39 cellular contexts compared by ENCODE assay signal in genomic region chr2:140744379-140744778, GRCh38.
"Had no signal": no experiment of that assay in that cellular context is flagged by ENCODE, and none has a peak within 500 bp of the region (broad histone marks: within the 10 kb centered on the region; RNA-seq: fewer than 3 reads in every experiment).

No MANE protein-coding gene starts in this region.

- H3K9me3 ChIP-seq: adrenal gland, ascending aorta, body of pancreas, breast epithelium had no signal

- H3K4me1 Mint-ChIP-seq: activated naive CD4-positive, alpha-beta T cell treated with anti-CD3 and anti-CD28 coated beads, Interleukin-2, amount 10 ng/mL, durations not matched to agents 7 days and 5 days; activated naive CD4-positive, alpha-beta T cell treated with anti-CD3 and anti-CD28 coated beads, Interleukin-2, amount 50 U/mL, for 24 hours; activated naive CD8-positive, alpha-beta T cell treated with anti-CD3 and anti-CD28 coated beads for 36 hours; activated naive CD8-positive, alpha-beta T cell treated with anti-CD3 and anti-CD28 coated beads, Interleukin-2, amount 10 ng/mL, durations not matched to agents 7 days and 5 days; activated naive CD8-positive, alpha-beta T cell treated with anti-CD3 and anti-CD28 coated beads, Interleukin-2, amount 50 U/mL, for 24 hours; activated T-helper 17 cell treated with anti-CD3 and anti-CD28 coated beads, Interleukin-2, amount 50 U/mL, for 72 hours; central memory CD8-positive, alpha-beta T cell had no signal

- H3K4me3 Mint-ChIP-seq: activated naive CD4-positive, alpha-beta T cell treated with anti-CD3 and anti-CD28 coated beads for 36 hours; activated naive CD4-positive, alpha-beta T cell treated with anti-CD3 and anti-CD28 coated beads, Interleukin-2, amount 10 ng/mL, durations not matched to agents 7 days and 5 days; activated naive CD4-positive, alpha-beta T cell treated with anti-CD3 and anti-CD28 coated beads, Interleukin-2, amount 50 U/mL, for 24 hours; activated naive CD8-positive, alpha-beta T cell; activated naive CD8-positive, alpha-beta T cell treated with anti-CD3 and anti-CD28 coated beads for 36 hours; activated naive CD8-positive, alpha-beta T cell treated with anti-CD3 and anti-CD28 coated beads, Interleukin-2, amount 10 ng/mL, durations not matched to agents 7 days and 5 days; activated naive CD8-positive, alpha-beta T cell treated with anti-CD3 and anti-CD28 coated beads, Interleukin-2, amount 50 U/mL, for 24 hours; activated T-cell treated with anti-CD3 and anti-CD28 coated beads, Interleukin-2, amount 50 U/mL, for 24 hours; activated T-cell treated with anti-CD3 and anti-CD28 coated beads, Interleukin-2, amount 50 U/mL, for 4 hours; activated T-cell treated with anti-CD3 and anti-CD28 coated beads, Interleukin-2, amount 50 U/mL, for 72 hours; activated T-helper 1 cell treated with anti-CD3 and anti-CD28 coated beads, Interleukin-12 subunit alpha, Interleukin-12 subunit beta, Interleukin-2, Interleukin-4 antibody, amounts not matched to agents 30 ng/mL and 10 ng/mL and 1 ng/mL, durations not matched to agents 14 hours and 24 hours and 36 hours; activated T-helper 17 cell treated with anti-CD3 and anti-CD28 coated beads, Interleukin-2, amount 50 U/mL, for 72 hours; brain; central memory CD8-positive, alpha-beta T cell had no signal

- H3K27ac ChIP-seq: adrenal gland, ascending aorta, body of pancreas, brain microvascular endothelial cell, breast epithelium, cardiac muscle cell had no signal

- FAIRE-seq: astrocyte, bronchial epithelial cell had no signal

- H3K27ac Mint-ChIP-seq: activated naive CD4-positive, alpha-beta T cell treated with anti-CD3 and anti-CD28 coated beads for 36 hours; activated naive CD4-positive, alpha-beta T cell treated with anti-CD3 and anti-CD28 coated beads, Interleukin-2, amount 10 ng/mL, durations not matched to agents 7 days and 5 days; activated naive CD4-positive, alpha-beta T cell treated with anti-CD3 and anti-CD28 coated beads, Interleukin-2, amount 50 U/mL, for 24 hours; activated naive CD4-positive, alpha-beta T cell treated with anti-CD3 and anti-CD28 coated beads, Interleukin-2, amount 50 U/mL, for 72 hours; activated naive CD8-positive, alpha-beta T cell; activated naive CD8-positive, alpha-beta T cell treated with anti-CD3 and anti-CD28 coated beads for 36 hours; activated naive CD8-positive, alpha-beta T cell treated with anti-CD3 and anti-CD28 coated beads, Interleukin-2, amount 10 ng/mL, durations not matched to agents 7 days and 5 days; activated naive CD8-positive, alpha-beta T cell treated with anti-CD3 and anti-CD28 coated beads, Interleukin-2, amount 50 U/mL, for 24 hours; activated T-cell treated with anti-CD3 and anti-CD28 coated beads, Interleukin-2, amount 50 U/mL, for 24 hours; activated T-cell treated with anti-CD3 and anti-CD28 coated beads, Interleukin-2, amount 50 U/mL, for 72 hours; activated T-helper 1 cell treated with anti-CD3 and anti-CD28 coated beads, Interleukin-12 subunit alpha, Interleukin-12 subunit beta, Interleukin-2, Interleukin-4 antibody, amounts not matched to agents 30 ng/mL and 10 ng/mL and 1 ng/mL, durations not matched to agents 14 hours and 24 hours and 36 hours; activated T-helper 17 cell treated with anti-CD3 and anti-CD28 coated beads, Interleukin-2, amount 50 U/mL, for 72 hours; activated T-helper 2 cell treated with anti-CD3 and anti-CD28 coated beads, Interferon-gamma antibody, Interleukin-2, Interleukin-4, amounts not matched to agents 10 μg/mL and 5 μg/mL and 100 μg/mL, durations not matched to agents 14 hours and 24 hours and 36 hours had no signal

- DNase-seq: activated effector memory CD4-positive, alpha-beta T cell treated with anti-CD3 and anti-CD28 coated beads, Interleukin-2, amount 50 U/mL, for 16 hours; activated effector memory CD4-positive, alpha-beta T cell treated with Interleukin-2 at 50 U/mL for 16 hours; activated gamma-delta T cell; activated gamma-delta T cell treated with Interleukin-2 at 50 U/mL for 16 hours; activated naive CD4-positive, alpha-beta T cell; activated naive CD4-positive, alpha-beta T cell treated with anti-CD3 and anti-CD28 coated beads for 36 hours; activated naive CD4-positive, alpha-beta T cell treated with anti-CD3 and anti-CD28 coated beads, Interleukin-2, amount 10 ng/mL, durations not matched to agents 7 days and 5 days; activated naive CD4-positive, alpha-beta T cell treated with anti-CD3 and anti-CD28 coated beads, Interleukin-2, amount 50 U/mL, for 16 hours; activated naive CD4-positive, alpha-beta T cell treated with Interleukin-2 at 50 U/mL for 16 hours; activated naive CD8-positive, alpha-beta T cell treated with anti-CD3 and anti-CD28 coated beads for 36 hours; activated naive CD8-positive, alpha-beta T cell treated with anti-CD3 and anti-CD28 coated beads, Interleukin-2, amount 10 ng/mL, durations not matched to agents 7 days and 5 days; activated naive CD8-positive, alpha-beta T cell treated with anti-CD3 and anti-CD28 coated beads, Interleukin-2, amount 50 U/mL, for 24 hours; activated T-cell treated with anti-CD3 and anti-CD28 coated beads, Interleukin-2, amount 50 U/mL, for 1 hour; activated T-cell treated with anti-CD3 and anti-CD28 coated beads, Interleukin-2, amount 50 U/mL, for 24 hours; activated T-cell treated with anti-CD3 and anti-CD28 coated beads, Interleukin-2, amount 50 U/mL, for 4 hours; activated T-cell treated with anti-CD3 and anti-CD28 coated beads, Interleukin-2, amount 50 U/mL, for 48 hours; activated T-cell treated with anti-CD3 and anti-CD28 coated beads, Interleukin-2, amount 50 U/mL, for 72 hours; adrenal gland; amniotic stem cell; amygdala; anterior cingulate cortex; body of pancreas; brain microvascular endothelial cell; caudate nucleus; central memory CD4-positive, alpha-beta T cell; cerebellar nuclear complex had no signal

- H3K9me3 Mint-ChIP-seq: brain had no signal

- H3K27me3 Mint-ChIP-seq: activated naive CD4-positive, alpha-beta T cell treated with anti-CD3 and anti-CD28 coated beads, Interleukin-2, amount 10 ng/mL, durations not matched to agents 7 days and 5 days; activated naive CD4-positive, alpha-beta T cell treated with anti-CD3 and anti-CD28 coated beads, Interleukin-2, amount 50 U/mL, for 24 hours; activated naive CD8-positive, alpha-beta T cell; activated naive CD8-positive, alpha-beta T cell treated with anti-CD3 and anti-CD28 coated beads for 36 hours; activated naive CD8-positive, alpha-beta T cell treated with anti-CD3 and anti-CD28 coated beads, Interleukin-2, amount 10 ng/mL, durations not matched to agents 7 days and 5 days; activated naive CD8-positive, alpha-beta T cell treated with anti-CD3 and anti-CD28 coated beads, Interleukin-2, amount 50 U/mL, for 24 hours; activated T-cell treated with anti-CD3 and anti-CD28 coated beads, Interleukin-2, amount 50 U/mL, for 24 hours; activated T-helper 17 cell treated with anti-CD3 and anti-CD28 coated beads, Interleukin-2, amount 50 U/mL, for 72 hours; brain; central memory CD8-positive, alpha-beta T cell had no signal

- H3K36me3 ChIP-seq: adrenal gland, ascending aorta, brain microvascular endothelial cell, breast epithelium, cardiac muscle cell had no signal

- H3K27me3 ChIP-seq: adrenal gland, ascending aorta, body of pancreas, brain microvascular endothelial cell, breast epithelium, cardiac muscle cell had no signal

- H3K4me1 ChIP-seq: adrenal gland, ascending aorta, body of pancreas, breast epithelium had no signal

- H3K36me3 Mint-ChIP-seq: activated naive CD4-positive, alpha-beta T cell treated with anti-CD3 and anti-CD28 coated beads, Interleukin-2, amount 10 ng/mL, durations not matched to agents 7 days and 5 days; activated naive CD4-positive, alpha-beta T cell treated with anti-CD3 and anti-CD28 coated beads, Interleukin-2, amount 50 U/mL, for 24 hours; activated naive CD4-positive, alpha-beta T cell treated with anti-CD3 and anti-CD28 coated beads, Interleukin-2, amount 50 U/mL, for 72 hours; activated naive CD8-positive, alpha-beta T cell; activated naive CD8-positive, alpha-beta T cell treated with anti-CD3 and anti-CD28 coated beads for 36 hours; activated naive CD8-positive, alpha-beta T cell treated with anti-CD3 and anti-CD28 coated beads, Interleukin-2, amount 10 ng/mL, durations not matched to agents 7 days and 5 days; brain had no signal

- ATAC-seq: activated naive CD4-positive, alpha-beta T cell treated with anti-CD3 and anti-CD28 coated beads, Interleukin-2, amount 50 U/mL, for 72 hours; activated naive CD8-positive, alpha-beta T cell treated with anti-CD3 and anti-CD28 coated beads, Interleukin-2, amount 50 U/mL, for 24 hours; activated T-cell treated with anti-CD3 and anti-CD28 coated beads, Interleukin-2, amount 50 U/mL, for 4 hours; activated T-cell treated with anti-CD3 and anti-CD28 coated beads, Interleukin-2, amount 50 U/mL, for 72 hours; activated T-helper 17 cell treated with anti-CD3 and anti-CD28 coated beads, Interleukin-2, amount 50 U/mL, for 72 hours; body of pancreas had no signal

- H3K4me3 ChIP-seq: adrenal gland, ascending aorta, body of pancreas, breast epithelium, cardiac muscle cell had no signal
